ENCODE assay signal across 10 cellular contexts in the genomic region with DNA sequence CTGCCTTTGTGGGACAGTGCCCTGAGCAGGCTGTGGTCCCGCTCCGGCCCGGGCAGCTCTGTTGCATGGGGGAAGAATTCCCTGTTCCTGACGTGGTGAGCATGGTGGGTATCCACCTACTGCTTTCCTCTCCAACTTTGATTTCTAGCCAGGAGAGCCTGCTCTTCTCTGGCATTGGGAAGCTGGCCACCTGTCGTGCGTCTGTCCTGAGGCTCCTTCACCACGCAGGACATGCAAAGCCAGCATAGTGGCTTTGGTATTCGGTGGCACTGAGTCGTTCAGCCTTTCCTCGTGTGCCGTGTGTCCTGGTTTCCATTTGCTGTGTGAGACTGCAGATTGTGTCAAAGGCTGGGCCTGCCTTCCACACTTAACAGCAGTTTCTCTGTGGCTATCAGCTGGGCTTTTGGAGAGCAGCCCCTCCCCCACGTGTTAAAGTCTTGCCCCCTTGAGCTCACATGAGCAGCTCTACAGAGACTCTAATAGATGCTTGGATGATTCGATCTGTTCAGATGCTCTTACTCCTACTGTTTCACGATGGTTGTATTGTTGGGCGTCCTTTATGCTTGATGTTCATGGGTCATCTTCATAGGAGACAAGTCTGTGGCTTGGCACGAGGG. TPM values are rescaled to one million over a fixed set of nuclear protein-coding genes. Genes with fewer than 3 reads are reported as not detected.
DNase-seq lines count a peak whose midpoint lies in the region; ATAC-seq, FAIRE-seq and TF ChIP-seq lines count a peak whose summit lies in the region.
"Had no signal": no experiment of that assay in that cellular context is flagged by ENCODE, and none has a peak within 500 bp of the region (broad histone marks: within the 10 kb centered on the region; RNA-seq: fewer than 3 reads in every experiment).

No MANE protein-coding gene starts in this region.

- H3K27me3 ChIP-seq in right lobe of liver: no peaks in the 10 kb centered on the region

- intact Hi-C loops in activated T-helper 2 cell treated with anti-CD3 and anti-CD28 coated beads, Interferon-gamma antibody, Interleukin-2, Interleukin-4, amounts not matched to agents 10 μg/mL and 5 μg/mL and 100 μg/mL, durations not matched to agents 14 hours and 24 hours and 36 hours (cut with micrococcal nuclease): loop anchor here (2.0 kb wide), 1 partner anchor 114 kb away; no protein-coding TSS in a partner anchor
- intact Hi-C loops in right lobe of liver (cut with DNase I): no loop called here

- H3K4me1 ChIP-seq in right lobe of liver: no peaks in the 10 kb centered on the region

- WGBS in right lobe of liver (ENCODE audit: insufficient coverage, low coverage, low lambda C conversion rate, missing lambda C conversion rate): 60% methylated on average over 12 of the region's 16 CpGs

- no peak overlapping the region for H3K27ac ChIP-seq in right lobe of liver

- H3K4me3 Mint-ChIP-seq in activated T-helper 2 cell treated with anti-CD3 and anti-CD28 coated beads, Interferon-gamma antibody, Interleukin-2, Interleukin-4, amounts not matched to agents 10 μg/mL and 5 μg/mL and 100 μg/mL, durations not matched to agents 14 hours and 24 hours and 36 hours (ENCODE audit: low read depth): peak overlapping the region; percentile 72
- H3K4me3 Mint-ChIP-seq in naive B cell: peak overlapping the region; percentile 79 to 92 (median 84)

- no peaks in the 10 kb centered on the region for H3K9me3 ChIP-seq in right lobe of liver

- H3K4me1 Mint-ChIP-seq in activated T-helper 2 cell treated with anti-CD3 and anti-CD28 coated beads, Interferon-gamma antibody, Interleukin-2, Interleukin-4, amounts not matched to agents 10 μg/mL and 5 μg/mL and 100 μg/mL, durations not matched to agents 14 hours and 24 hours and 36 hours (ENCODE audit: low read depth): peaks cover 46% of the 10 kb centered on the region
- peaks cover 38 to 85% (median 52%) of the 10 kb centered on the region in 3 donors for H3K4me1 Mint-ChIP-seq in naive B cell

- no peak overlapping the region for H3K4me3 ChIP-seq in right lobe of liver

- H3K36me3 Mint-ChIP-seq in activated T-helper 2 cell treated with anti-CD3 and anti-CD28 coated beads, Interferon-gamma antibody, Interleukin-2, Interleukin-4, amounts not matched to agents 10 μg/mL and 5 μg/mL and 100 μg/mL, durations not matched to agents 14 hours and 24 hours and 36 hours (ENCODE audit: low read depth): peaks cover 44% of the 10 kb centered on the region
- no peaks in the 10 kb centered on the region for H3K36me3 Mint-ChIP-seq in naive B cell

- no peaks in the 10 kb centered on the region for H3K9me3 Mint-ChIP-seq in activated T-helper 2 cell treated with anti-CD3 and anti-CD28 coated beads, Interferon-gamma antibody, Interleukin-2, Interleukin-4, amounts not matched to agents 10 μg/mL and 5 μg/mL and 100 μg/mL, durations not matched to agents 14 hours and 24 hours and 36 hours
- H3K9me3 Mint-ChIP-seq in naive B cell: no peaks in the 10 kb centered on the region
- H3K9me3 Mint-ChIP-seq: nephron had no signal

- ATAC-seq in naive B cell (ENCODE audit: low read depth in 2 of 2) (no peak), right lobe of liver (no peak), GM18867 (IDR thresholded peaks at IDR 0.05; ENCODE audit: unreplicated experiment) (no peak)

- TF ChIP-seq POLR2A in right lobe of liver (IDR thresholded peaks at IDR 0.05): no peak

- H3K27me3 Mint-ChIP-seq in activated T-helper 2 cell treated with anti-CD3 and anti-CD28 coated beads, Interferon-gamma antibody, Interleukin-2, Interleukin-4, amounts not matched to agents 10 μg/mL and 5 μg/mL and 100 μg/mL, durations not matched to agents 14 hours and 24 hours and 36 hours (ENCODE audit: low read depth): no peaks in the 10 kb centered on the region
- no peaks in the 10 kb centered on the region for H3K27me3 Mint-ChIP-seq in naive B cell

- no peaks in the 10 kb centered on the region for H3K36me3 ChIP-seq in right lobe of liver

- no peak for TF ChIP-seq CTCF in right lobe of liver (IDR thresholded peaks at IDR 0.05)

- no peak for FAIRE-seq in RCC 7860 (lab: Jason Lieb, UNC)

- peak overlapping the region; percentile 97 for H3K27ac Mint-ChIP-seq in activated T-helper 2 cell treated with anti-CD3 and anti-CD28 coated beads, Interferon-gamma antibody, Interleukin-2, Interleukin-4, amounts not matched to agents 10 μg/mL and 5 μg/mL and 100 μg/mL, durations not matched to agents 14 hours and 24 hours and 36 hours
- peak overlapping the region; percentile 92 to 99 (median 98) for H3K27ac Mint-ChIP-seq in naive B cell

- peak; percentile 18 for DNase-seq in stimulated activated CD4-positive, alpha-beta T cell treated with anti-CD3 and anti-CD28 coated beads, Interleukin-15, amount 100 ng/mL, for 24 hours
- DNase-seq in stimulated activated CD4-positive, alpha-beta T cell treated with anti-CD3 and anti-CD28 coated beads, Interleukin-4, amount 100 ng/mL, for 4 hours: no peak
- DNase-seq in activated T-helper 2 cell treated with anti-CD3 and anti-CD28 coated beads, Interferon-gamma antibody, Interleukin-2, Interleukin-4, amounts not matched to agents 10 μg/mL and 5 μg/mL and 100 μg/mL, durations not matched to agents 14 hours and 24 hours and 36 hours (ENCODE audit: low spot score): no peak
- DNase-seq in naive B cell (no peak), right lobe of liver (no peak), RCC 7860 (ENCODE audit: low spot score) (no peak), DMS79 (lab: John Stamatoyannopoulos, UW) (no peak)
- DNase-seq: NCI-H446 treated with DMSO at 0.1 percent for 48 hours had no signal

RNA-seq across cellular contexts. Expression of a gene that starts 46.4 kb away (rescaled TPM):
- 0.14 and 0.16 TPM in 2 replicates for total RNA-seq in activated T-helper 2 cell treated with anti-CD3 and anti-CD28 coated beads, Interferon-gamma antibody, Interleukin-2, Interleukin-4, amounts not matched to agents 10 μg/mL and 5 μg/mL and 100 μg/mL, durations not matched to agents 14 hours and 24 hours and 36 hours
- polyA plus RNA-seq in naive B cell (ENCODE audit: low read depth in 6 of 6): 10 to 100 TPM; 10.1 to 46.1 (median 28.8) TPM
- 1 to 10 TPM; 3.5 to 5.5 (median 4.0) TPM for total RNA-seq in right lobe of liver
